In the genomic region with DNA sequence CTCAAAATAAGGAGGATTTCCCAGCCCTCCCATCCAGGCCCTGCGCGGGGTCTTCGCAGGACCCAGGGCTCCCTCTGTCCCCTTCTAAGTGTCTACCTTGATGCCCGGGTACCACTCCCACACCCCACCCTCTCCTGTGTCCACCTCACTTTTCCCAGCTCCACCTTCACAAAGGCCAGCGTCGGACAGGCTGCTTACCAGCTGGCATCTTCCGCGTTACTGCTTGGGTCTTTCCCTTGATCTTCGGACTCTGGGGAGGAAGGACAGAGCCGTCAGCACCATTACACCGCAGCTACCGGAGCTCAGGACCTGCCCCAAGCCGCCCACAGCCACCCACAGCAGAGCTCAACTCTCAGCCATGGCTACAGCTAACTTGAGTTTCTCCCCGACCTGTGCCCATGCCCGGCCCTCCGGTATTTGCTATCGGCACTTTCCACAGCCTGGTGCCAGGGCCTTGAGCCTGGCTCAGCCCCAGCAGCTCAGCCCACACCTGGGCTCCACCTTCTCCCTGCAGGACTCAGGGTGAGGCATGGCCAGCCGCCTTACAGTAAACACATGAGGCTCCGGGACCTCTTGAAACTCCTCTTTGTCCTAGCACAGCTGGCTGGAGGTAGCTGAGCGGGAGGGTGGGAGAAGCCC, we compare ENCODE assay signal across 16 cellular contexts. TPM values are rescaled to one million over a fixed set of nuclear protein-coding genes. Genes with fewer than 3 reads are reported as not detected.
A peak's percentile ranks its signal among the peaks of the same experiment; 100 is the strongest.
DNase-seq lines count a peak whose midpoint lies in the region; ATAC-seq, FAIRE-seq and TF ChIP-seq lines count a peak whose summit lies in the region.
"Had no signal": no experiment of that assay in that cellular context is flagged by ENCODE, and none has a peak within 500 bp of the region (broad histone marks: within the 10 kb centered on the region; RNA-seq: fewer than 3 reads in every experiment).

No MANE protein-coding gene starts in this region.

- H3K9me3 ChIP-seq in lower lobe of right lung: no peaks in the 10 kb centered on the region
- H3K9me3 ChIP-seq in stomach smooth muscle (ENCODE audit: control insufficient read depth in 2 of 2, low read length in 2 of 2): no peaks in the 10 kb centered on the region
- no peaks in the 10 kb centered on the region for H3K9me3 ChIP-seq in GM23248 (ENCODE audit: low read depth)

- intact Hi-C loops in lower lobe of right lung (cut with DNase I): no loop called here

- peak overlapping the region; percentile 19 to 27 for H3K27ac Mint-ChIP-seq in effector memory CD8-positive, alpha-beta T cell
- H3K27ac Mint-ChIP-seq in HFFc6: no peak overlapping the region
- H3K27ac Mint-ChIP-seq: activated CD8-positive, alpha-beta T cell treated with anti-CD3 and anti-CD28 coated beads, Interleukin-2, amount 10 ng/mL, durations not matched to agents 7 days and 5 days; memory B cell had no signal

- H3K9me2 ChIP-seq in GM23248 (ENCODE audit: insufficient read depth): no peaks in the 10 kb centered on the region; the same call in 1 of the 2 replicates

- 95 to 96% methylated on average over 18 to 20 of the region's 20 CpGs for WGBS in GM23248 (ENCODE audit: low coverage in 1 of 2, low lambda C conversion rate in 2 of 2, missing lambda C conversion rate in 2 of 2), 2 experiments

- no peaks in the 10 kb centered on the region for H3K27me3 Mint-ChIP-seq in effector memory CD8-positive, alpha-beta T cell
- H3K27me3 Mint-ChIP-seq in HFFc6 (ENCODE audit: insufficient read depth): peaks cover 10% of the 10 kb centered on the region
- H3K27me3 Mint-ChIP-seq: memory B cell had no signal

- DNase-seq in NCI-H2196 treated with DMSO at 0.1 percent for 48 hours (lab: John Stamatoyannopoulos, UW; ENCODE audit: unreplicated experiment) (peak; percentile 34), lower lobe of right lung (peak; percentile 88), GM23248 (no peak), D721Med (ENCODE audit: insufficient read length, low spot score) (no peak), HFFc6 (no peak)
- no peak for DNase-seq in effector memory CD8-positive, alpha-beta T cell
- DNase-seq: activated CD8-positive, alpha-beta T cell treated with anti-CD3 and anti-CD28 coated beads, Interleukin-2, amount 10 ng/mL, durations not matched to agents 7 days and 5 days; activated gamma-delta T cell; NCI-H1092 treated with DMSO at 0.1 percent for 48 hours; NCI-H526; stimulated activated CD4-positive, alpha-beta T cell treated with anti-CD3 and anti-CD28 coated beads, Interleukin-2, amount 100 ng/mL, for 24 hours had no signal

- no peak overlapping the region for H3K4me2 ChIP-seq in GM23248 (ENCODE audit: unreplicated experiment)
- H3K4me2 ChIP-seq: BLaER1 had no signal

- H4K20me1 ChIP-seq in GM23248 (ENCODE audit: insufficient read depth): no peaks in the 10 kb centered on the region

- in situ Hi-C loops in GM23248 (cut with MboI): no loop called here

- H3K4me3 Mint-ChIP-seq in effector memory CD8-positive, alpha-beta T cell: no peak overlapping the region
- H3K4me3 Mint-ChIP-seq in HFFc6: no peak overlapping the region
- H3K4me3 Mint-ChIP-seq: activated CD8-positive, alpha-beta T cell treated with anti-CD3 and anti-CD28 coated beads, Interleukin-2, amount 10 ng/mL, durations not matched to agents 7 days and 5 days; memory B cell had no signal

- H3K9me3 Mint-ChIP-seq in effector memory CD8-positive, alpha-beta T cell: no peaks in the 10 kb centered on the region
- no peaks in the 10 kb centered on the region for H3K9me3 Mint-ChIP-seq in HFFc6
- H3K9me3 Mint-ChIP-seq: memory B cell had no signal

- FAIRE-seq in D721Med (lab: Jason Lieb, UNC): no peak
- FAIRE-seq: endothelial cell of umbilical vein had no signal

- no peak for ATAC-seq in effector memory CD8-positive, alpha-beta T cell (replicated peaks)
- peak in 1 of 2 donors; percentile 95 for ATAC-seq in lower lobe of right lung
- ATAC-seq in GM19328 (IDR thresholded peaks at IDR 0.05; ENCODE audit: unreplicated experiment): no peak
- ATAC-seq: activated CD8-positive, alpha-beta T cell treated with anti-CD3 and anti-CD28 coated beads, Interleukin-2, amount 10 ng/mL, durations not matched to agents 7 days and 5 days had no signal

- H3K4me1 ChIP-seq in lower lobe of right lung (peaks cover 12% of the 10 kb centered on the region), stomach smooth muscle (ENCODE audit: control insufficient read depth, insufficient read depth, low read length) (peaks cover 19% of the 10 kb centered on the region), GM23248 (ENCODE audit: insufficient read depth) (0 out of 2 replicates have a peak, but pooled peaks cover 6% of the 10 kb centered on the region)
- H3K4me1 ChIP-seq: BLaER1 had no signal

- H3K36me3 ChIP-seq in lower lobe of right lung: no peaks in the 10 kb centered on the region
- peaks cover 4 to 5% of the 10 kb centered on the region in 2 donors for H3K36me3 ChIP-seq in stomach smooth muscle (ENCODE audit: control insufficient read depth in 2 of 2, insufficient read depth in 2 of 2, low read length in 2 of 2)
- H3K36me3 ChIP-seq in GM23248 (ENCODE audit: low read depth): peaks cover 4% of the 10 kb centered on the region; the same call in 1 of the 2 replicates

- H3F3A ChIP-seq in GM23248 (ENCODE audit: insufficient read depth): no peaks in the 10 kb centered on the region

- peaks cover 45% of the 10 kb centered on the region for H3K36me3 Mint-ChIP-seq in effector memory CD8-positive, alpha-beta T cell (ENCODE audit: insufficient read depth)
- H3K36me3 Mint-ChIP-seq in HFFc6 (ENCODE audit: low read depth): peaks cover 9% of the 10 kb centered on the region; the same call in 1 of the 2 replicates

- TF ChIP-seq CTCF in lower lobe of right lung (IDR thresholded peaks at IDR 0.05): no peak
- no peak for TF ChIP-seq CTCF in D721Med (IDR thresholded peaks at IDR 0.05; ENCODE audit: insufficient read depth, missing control alignments)
- no peak for TF ChIP-seq CTCF in HFFc6 (IDR thresholded peaks at IDR 0.05)

- H3K27ac ChIP-seq in lower lobe of right lung (peak overlapping the region; percentile 76), stomach smooth muscle (ENCODE audit: low read length) (peak overlapping the region; percentile 41), GM23248 (no peak overlapping the region)
- H3K27ac ChIP-seq: BLaER1 had no signal

- H3K79me2 ChIP-seq in GM23248 (ENCODE audit: insufficient read depth): no peaks in the 10 kb centered on the region

- H2AFZ ChIP-seq in GM23248: no peak overlapping the region

- H3K9ac ChIP-seq in stomach smooth muscle (ENCODE audit: low read length in 2 of 2) (no peak overlapping the region), GM23248 (no peak overlapping the region)
- H3K9ac ChIP-seq: BLaER1 had no signal

- H3K4me1 Mint-ChIP-seq in effector memory CD8-positive, alpha-beta T cell (ENCODE audit: low read depth in 2 of 2): peaks cover 0 to 2% of the 10 kb centered on the region in 2 donors
- H3K4me1 Mint-ChIP-seq in HFFc6 (ENCODE audit: low read depth): peaks cover 5% of the 10 kb centered on the region; the same call in 1 of the 2 replicates
- H3K4me1 Mint-ChIP-seq: memory B cell had no signal

- H3K4me3 ChIP-seq in lower lobe of right lung (peak overlapping the region; percentile 25), stomach smooth muscle (ENCODE audit: low read length in 2 of 2) (no peak overlapping the region), GM23248 (no peak overlapping the region)
- H3K4me3 ChIP-seq: BLaER1 had no signal

- H3K27me3 ChIP-seq in lower lobe of right lung (ENCODE audit: low read depth) (no peaks in the 10 kb centered on the region), stomach smooth muscle (ENCODE audit: control insufficient read depth in 1 of 2, insufficient read depth in 2 of 2, low read length in 2 of 2) (no peaks in the 10 kb centered on the region), GM23248 (replicated peaks; ENCODE audit: insufficient read depth) (no peaks in the 10 kb centered on the region)
- H3K27me3 ChIP-seq: BLaER1 had no signal

RNA-seq across cellular contexts. Expression of gene C13orf46, which starts 3.8 kb away (rescaled TPM):
- 14.0 TPM for total RNA-seq in lower lobe of right lung
- 6.6 TPM in 1 of 2 replicates, not detected in the other for total RNA-seq in GM23248 (2014; rRNA removed; shearing (Covaris generic))
- polyA plus RNA-seq in GM23248 (2016; fragmentation: Nextera tagmentation; extraction: Ambion mirVana): 1.7 and 1.8 TPM in 2 replicates
- 1 to 10 TPM; 1.4 to 2.5 (median 2.0) TPM for total RNA-seq in HFFc6 (2021; fragmentation: NEBNext Ultra II Directional; extraction: Animal tissue kit (Norgen Biotek cat#: 25700))

Comparison
In these comparisons a context has a peak if more than half of its experiments do, and no peak if none do; other contexts are left out.
1. DNase-seq: peak in NCI-H2196 treated with DMSO at 0.1 percent for 48 hours (single experiment) and lower lobe of right lung (single experiment); none in effector memory CD8-positive, alpha-beta T cell (0 of 3), GM23248 (single experiment), D721Med (single experiment) and HFFc6 (single experiment).